8 cellular contexts compared by ENCODE assay signal in genomic region chr19:51784922-51785690, GRCh38.
DNase-seq lines count a peak whose midpoint lies in the region; ATAC-seq and TF ChIP-seq lines count a peak whose summit lies in the region.

No MANE protein-coding gene starts in this region.

- no peak overlapping the region for H3K4me3 Mint-ChIP-seq in T-helper 2 cell treated with Interferon-gamma antibody and Interleukin-4, amounts not matched to agents 5 μg/mL and 100 μg/mL, for 36 hours

- H3K36me3 Mint-ChIP-seq in T-helper 2 cell treated with Interferon-gamma antibody and Interleukin-4, amounts not matched to agents 5 μg/mL and 100 μg/mL, for 36 hours (ENCODE audit: low read depth) = peaks cover 3% of the 10 kb centered on the region

- no peak for TF ChIP-seq CTCF in fibroblast of mammary gland (conservative IDR thresholded peaks at IDR 0.05; ENCODE audit: control insufficient read depth, insufficient read depth, low read depth, low read length)

- peaks cover 19% of the 10 kb centered on the region for H3K9me3 Mint-ChIP-seq in T-helper 2 cell treated with Interferon-gamma antibody and Interleukin-4, amounts not matched to agents 5 μg/mL and 100 μg/mL, for 36 hours

- H3K4me1 Mint-ChIP-seq in T-helper 2 cell treated with Interferon-gamma antibody and Interleukin-4, amounts not matched to agents 5 μg/mL and 100 μg/mL, for 36 hours (ENCODE audit: low read depth) = no peaks in the 10 kb centered on the region

- no peak overlapping the region for H3K27ac Mint-ChIP-seq in T-helper 2 cell treated with Interferon-gamma antibody and Interleukin-4, amounts not matched to agents 5 μg/mL and 100 μg/mL, for 36 hours

- H3K4me3 ChIP-seq in fibroblast of mammary gland (ENCODE audit: control insufficient read depth, low read depth, low read length) = no peak overlapping the region

- H3K27me3 Mint-ChIP-seq in T-helper 2 cell treated with Interferon-gamma antibody and Interleukin-4, amounts not matched to agents 5 μg/mL and 100 μg/mL, for 36 hours (ENCODE audit: low read depth) = peaks cover 3% of the 10 kb centered on the region

- ATAC-seq in GM18873 (IDR thresholded peaks at IDR 0.05; ENCODE audit: low FRiP score, unreplicated experiment) = no peak

- peak; percentile 38 for DNase-seq in GM04504 (ENCODE audit: low read depth)
- DNase-seq in T-helper 2 cell treated with Interferon-gamma antibody and Interleukin-4, amounts not matched to agents 5 μg/mL and 100 μg/mL, for 36 hours (ENCODE audit: low spot score) = peak; percentile 61
- peak; percentile 91 for DNase-seq in fibroblast of mammary gland (ENCODE audit: low read depth)
- peak; percentile 40 to 53 (median 50) for DNase-seq in stimulated activated CD4-positive, alpha-beta T cell treated with anti-CD3 and anti-CD28 coated beads, Interleukin-12 subunit alpha, Interleukin-12 subunit beta, amount 100 ng/mL, for 48 hours (ENCODE audit: low read depth in 2 of 3, low spot score in 1 of 3)
- no peak for DNase-seq in NCI-H1436 (lab: John Stamatoyannopoulos, UW)
- DNase-seq in NCI-H510A (lab: John Stamatoyannopoulos, UW) = no peak
- DNase-seq in DMS79 treated with DMSO at 0.1 percent for 48 hours (lab: John Stamatoyannopoulos, UW) = no peak

Comparison
In these comparisons a context has a peak if more than half of its experiments do, and no peak if none do; other contexts are left out.
1. DNase-seq: peak in GM04504 (single experiment), T-helper 2 cell treated with Interferon-gamma antibody and Interleukin-4, amounts not matched to agents 5 μg/mL and 100 μg/mL, for 36 hours (single experiment), fibroblast of mammary gland (single experiment) and stimulated activated CD4-positive, alpha-beta T cell treated with anti-CD3 and anti-CD28 coated beads, Interleukin-12 subunit alpha, Interleukin-12 subunit beta, amount 100 ng/mL, for 48 hours (3 of 3); none in NCI-H1436 (single experiment), NCI-H510A (single experiment) and DMS79 treated with DMSO at 0.1 percent for 48 hours (single experiment).